Comparison of ENCODE assay signal across 10 cellular contexts in the genomic region with DNA sequence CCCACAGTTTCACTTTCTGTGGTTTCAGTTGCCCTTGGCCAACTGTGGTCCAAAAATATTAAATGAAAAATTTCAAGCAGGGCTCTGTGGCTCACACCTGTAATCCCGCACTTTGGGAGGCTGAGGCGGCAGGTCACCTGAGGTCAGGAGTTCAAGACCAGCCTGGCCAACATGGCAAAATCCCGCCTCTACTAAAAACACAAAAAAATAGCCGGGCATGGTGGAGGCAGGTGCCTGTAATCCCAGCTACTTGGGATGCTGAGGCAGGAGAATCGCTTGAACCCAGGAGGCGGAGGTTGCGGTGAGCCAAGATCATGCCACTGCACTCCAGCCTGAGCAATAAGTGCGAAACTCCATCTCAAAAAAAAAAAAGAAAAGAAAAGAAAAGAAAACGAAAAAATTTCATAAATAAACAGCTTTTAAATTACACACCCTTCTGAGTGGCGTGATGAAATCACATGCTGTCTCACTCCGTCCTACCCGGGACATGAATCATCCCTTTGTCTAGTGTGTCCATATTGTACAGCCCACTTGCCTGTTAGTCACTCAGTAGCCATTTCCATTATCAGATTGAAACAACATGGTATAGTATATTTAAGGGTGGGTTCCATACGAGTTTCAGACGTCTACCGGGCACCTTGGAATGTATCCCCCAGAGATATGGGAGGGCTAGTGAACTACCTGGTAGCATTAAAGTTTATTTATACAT. TPM values are rescaled to one million over a fixed set of nuclear protein-coding genes. Genes with fewer than 3 reads are reported as not detected.
DNase-seq lines count a peak whose midpoint lies in the region; ATAC-seq and TF ChIP-seq lines count a peak whose summit lies in the region.
"Had no signal": no experiment of that assay in that cellular context is flagged by ENCODE, and none has a peak within 500 bp of the region (broad histone marks: within the 10 kb centered on the region; RNA-seq: fewer than 3 reads in every experiment).

No MANE protein-coding gene starts in this region.

- no peak overlapping the region for H2BK15ac ChIP-seq in mesenchymal stem cell (ENCODE audit: low read depth, poor library complexity, severe bottlenecking)

- TF ChIP-seq POLR2A in NB4 (IDR thresholded peaks at IDR 0.05; ENCODE audit: extremely low read depth, insufficient read length): no peak

- H2BK120ac ChIP-seq in mesenchymal stem cell (ENCODE audit: low read depth, low read length): no peak overlapping the region

- no peak overlapping the region for H4K91ac ChIP-seq in mesenchymal stem cell (ENCODE audit: low read length)

- TF ChIP-seq CTCF in AG10803 (conservative IDR thresholded peaks at IDR 0.05; ENCODE audit: low read length) (no peak), NB4 (IDR thresholded peaks at IDR 0.05; ENCODE audit: low read depth, low read length) (no peak)

- no peak overlapping the region for H4K8ac ChIP-seq in mesenchymal stem cell (ENCODE audit: low read length)

- no peaks in the 10 kb centered on the region for H3K9me3 ChIP-seq in mesenchymal stem cell (ENCODE audit: control insufficient read depth, low read length)

- no peak overlapping the region for H3K4me3 ChIP-seq in AG10803 (ENCODE audit: low read length)
- H3K4me3 ChIP-seq in NB4 (ENCODE audit: low read depth, low read length): no peak overlapping the region
- no peak overlapping the region for H3K4me3 ChIP-seq in mesenchymal stem cell (ENCODE audit: insufficient read depth in 1 of 2, low read depth in 1 of 2, low read length in 2 of 2)

- H3K36me3 ChIP-seq in mesenchymal stem cell (ENCODE audit: control insufficient read depth in 1 of 2, insufficient read depth in 2 of 2, low read depth in 1 of 2, low read length in 2 of 2): no peaks in the 10 kb centered on the region

- H3K14ac ChIP-seq in mesenchymal stem cell (ENCODE audit: low read length in 2 of 2): no peak overlapping the region

- H3K27ac ChIP-seq in mesenchymal stem cell (ENCODE audit: low read length, poor library complexity, severe bottlenecking): peak overlapping the region; percentile 32

- DNase-seq in AG10803 (ENCODE audit: low read depth) (peak; percentile 78), NB4 (ENCODE audit: low read depth) (peak; percentile 25), dermis blood vessel endothelial cell (peak; percentile 95), mesenchymal stem cell (peak; percentile 93), UCSD-AML1 (lab: John Stamatoyannopoulos, UW; ENCODE audit: unreplicated experiment) (no peak), CD1c-positive myeloid dendritic cell (ENCODE audit: extremely low spot score) (no peak), Kasumi-1 (lab: John Stamatoyannopoulos, UW) (no peak)
- DNase-seq: CD8-positive, alpha-beta T cell; effector memory CD8-positive, alpha-beta T cell had no signal

- H3K4me1 ChIP-seq in mesenchymal stem cell (ENCODE audit: control insufficient read depth, insufficient read depth, low read depth, low read length): peaks cover 13% of the 10 kb centered on the region

- H3K4ac ChIP-seq in mesenchymal stem cell (ENCODE audit: low read depth in 1 of 2, low read length in 2 of 2): peak overlapping the region in 1 of 2 experiments; percentile 79

- H2BK12ac ChIP-seq in mesenchymal stem cell (ENCODE audit: low read length in 2 of 2): peak overlapping the region in 1 of 2 experiments; percentile 63

- H3K18ac ChIP-seq in mesenchymal stem cell (ENCODE audit: low read depth in 1 of 2, low read length in 2 of 2): peak overlapping the region in 1 of 2 experiments; percentile 62

- no peaks in the 10 kb centered on the region for H3K27me3 ChIP-seq in mesenchymal stem cell (ENCODE audit: control insufficient read depth in 1 of 2, insufficient read depth in 1 of 2, low read length in 2 of 2)

- H2AFZ ChIP-seq in mesenchymal stem cell (ENCODE audit: low read depth, low read length): no peak overlapping the region

- H3K9ac ChIP-seq in mesenchymal stem cell (ENCODE audit: low read length): no peak overlapping the region

- WGBS in mesenchymal stem cell: 42% methylated on average over 10 of the region's 15 CpGs

- no peak overlapping the region for H3K4me2 ChIP-seq in mesenchymal stem cell (ENCODE audit: low read length, poor library complexity, severe bottlenecking)

- ATAC-seq in GM19463 (IDR thresholded peaks at IDR 0.05; ENCODE audit: unreplicated experiment): no peak
- ATAC-seq: CD8-positive, alpha-beta T cell; effector memory CD8-positive, alpha-beta T cell had no signal

- peak overlapping the region; percentile 69 for H2AK5ac ChIP-seq in mesenchymal stem cell (ENCODE audit: low read length, severe bottlenecking)

- no peak overlapping the region for H3K23ac ChIP-seq in mesenchymal stem cell (ENCODE audit: low read length in 2 of 2)

- H3K79me1 ChIP-seq in mesenchymal stem cell (replicated peaks; ENCODE audit: low read length, poor library complexity, severe bottlenecking): no peaks in the 10 kb centered on the region

- H2BK5ac ChIP-seq in mesenchymal stem cell (ENCODE audit: low read depth, low read length, poor library complexity, severe bottlenecking): peak overlapping the region; percentile 23

RNA-seq across cellular contexts. Expression of a gene that starts 11.7 kb away (rescaled TPM):
- total RNA-seq in dermis blood vessel endothelial cell: 104 and 120 TPM in 2 replicates
- 48.5 TPM for polyA plus RNA-seq in mesenchymal stem cell (2013, experiment 1 of 2)
- 49.0 TPM for polyA plus RNA-seq in mesenchymal stem cell (2013, experiment 2 of 2)

Comparison
In these comparisons a context has a peak if more than half of its experiments do, and no peak if none do; other contexts are left out.
1. DNase-seq: peak in AG10803 (single experiment), NB4 (single experiment), dermis blood vessel endothelial cell (single experiment) and mesenchymal stem cell (single experiment); none in UCSD-AML1 (single experiment), CD1c-positive myeloid dendritic cell (single experiment) and Kasumi-1 (0 of 2).